Comparison of ENCODE assay signal across 24 cellular contexts in the genomic region with DNA sequence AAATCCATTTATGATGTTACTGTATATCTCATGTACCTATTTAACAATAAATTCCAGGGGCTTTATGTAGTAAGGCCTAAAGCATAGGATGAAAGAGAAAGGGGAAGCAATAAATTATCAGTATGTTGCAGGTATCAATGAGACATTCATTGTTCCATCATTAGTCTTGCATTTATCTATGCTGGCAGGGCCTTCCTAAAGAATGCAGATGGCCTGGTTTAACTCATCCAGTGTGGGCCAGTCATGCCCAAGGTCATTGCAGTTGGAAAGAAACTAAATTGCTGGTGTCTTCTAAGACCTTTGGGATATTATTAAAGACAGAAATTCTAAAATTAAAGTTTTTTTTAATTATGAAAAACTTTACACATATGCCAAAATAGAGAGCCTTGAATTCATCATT.
"Had no signal": no experiment of that assay in that cellular context is flagged by ENCODE, and none has a peak within 500 bp of the region (broad histone marks: within the 10 kb centered on the region; RNA-seq: fewer than 3 reads in every experiment).

No MANE protein-coding gene starts in this region.

- H3K27me3 Mint-ChIP-seq: dendritic cell treated with granulocyte-macrophage colony-stimulating factor and Interleukin-4, amounts not matched to agents 40 ng/mL and 50 ng/mL, for 4 days; effector memory CD8-positive, alpha-beta T cell had no signal

- H3K9me3 Mint-ChIP-seq: dendritic cell treated with granulocyte-macrophage colony-stimulating factor and Interleukin-4, amounts not matched to agents 40 ng/mL and 50 ng/mL, for 4 days; endodermal cell had no signal

- H3K27me3 ChIP-seq: colonic mucosa, dorsolateral prefrontal cortex, esophagus squamous epithelium, foreskin keratinocyte, gastrocnemius medialis, gastroesophageal sphincter, heart right ventricle had no signal

- H3K4me1 Mint-ChIP-seq: endodermal cell had no signal

- ATAC-seq: effector memory CD8-positive, alpha-beta T cell; esophagus mucosa; foreskin keratinocyte; gastrocnemius medialis; gastroesophageal sphincter; heart right ventricle had no signal

- H3K4me3 Mint-ChIP-seq: dendritic cell treated with granulocyte-macrophage colony-stimulating factor and Interleukin-4, amounts not matched to agents 40 ng/mL and 50 ng/mL, for 4 days; effector memory CD8-positive, alpha-beta T cell; endodermal cell had no signal

- H3K9me3 ChIP-seq: colonic mucosa, esophagus muscularis mucosa, esophagus squamous epithelium, gastrocnemius medialis, gastroesophageal sphincter, heart right ventricle had no signal

- H3K36me3 ChIP-seq: colonic mucosa, esophagus muscularis mucosa, esophagus squamous epithelium, gastrocnemius medialis, gastroesophageal sphincter, heart right ventricle had no signal

- DNase-seq: colonic mucosa; cortex of kidney; dermis blood vessel endothelial cell; dorsolateral prefrontal cortex; effector CD4-positive, alpha-beta T cell; effector CD8-positive, alpha-beta T cell; effector memory CD4-positive, alpha-beta T cell; effector memory CD8-positive, alpha-beta T cell; endodermal cell; erythroblast; esophagus squamous epithelium; foreskin fibroblast; foreskin keratinocyte; foreskin melanocyte; gastrocnemius medialis; glutamatergic neuron; head of caudate nucleus; heart right ventricle had no signal

- H3K27ac Mint-ChIP-seq: dendritic cell treated with granulocyte-macrophage colony-stimulating factor and Interleukin-4, amounts not matched to agents 40 ng/mL and 50 ng/mL, for 4 days; endodermal cell had no signal

- H3K27ac ChIP-seq: colonic mucosa, coronary artery, dorsolateral prefrontal cortex, epithelial cell of prostate, esophagus muscularis mucosa, esophagus squamous epithelium, foreskin keratinocyte, gastrocnemius medialis, gastroesophageal sphincter, heart right ventricle had no signal

- H3K4me1 ChIP-seq: colonic mucosa, esophagus muscularis mucosa, esophagus squamous epithelium, foreskin keratinocyte, gastrocnemius medialis, gastroesophageal sphincter, heart right ventricle had no signal

- H3K4me3 ChIP-seq: colonic mucosa, coronary artery, dorsolateral prefrontal cortex, esophagus muscularis mucosa, esophagus squamous epithelium, gastrocnemius medialis, gastroesophageal sphincter, heart right ventricle had no signal
